Comparison of ENCODE assay signal across 8 cellular contexts in genomic region chr15:72236381-72237285, GRCh38. TPM values are rescaled to one million over a fixed set of nuclear protein-coding genes. Genes with fewer than 3 reads are reported as not detected.
DNase-seq lines count a peak whose midpoint lies in the region; ATAC-seq and TF ChIP-seq lines count a peak whose summit lies in the region.

No MANE protein-coding gene starts in this region.

- no peaks in the 10 kb centered on the region for H3K9me3 Mint-ChIP-seq in MCF 10A (ENCODE audit: unreplicated experiment)

- TF ChIP-seq CTCF in MCF 10A (IDR thresholded peaks at IDR 0.05; ENCODE audit: unreplicated experiment) (no peak), omental fat pad (IDR thresholded peaks at IDR 0.05) (no peak)

- BruUV-seq in MCF 10A (replicated peaks; lab: Mats Ljungman, UMichigan), result TSS peak; percentile 89

- DNase-seq in Daoy (ENCODE audit: low read depth) (peak; percentile 51), LHCN-M2 (ENCODE audit: low read depth) (peak; percentile 38), MCF 10A (ENCODE audit: unreplicated experiment) (no peak), omental fat pad (ENCODE audit: low spot score) (no peak), NK-92 (lab: John Stamatoyannopoulos, UW; ENCODE audit: unreplicated experiment) (no peak), iPS-NIHi7 (ENCODE audit: extremely low spot score) (no peak), COLO829 (ENCODE audit: low spot score) (no peak)

- ATAC-seq in omental fat pad (ENCODE audit: low FRiP score) (peak; percentile 5), GM18858 (IDR thresholded peaks at IDR 0.05; ENCODE audit: unreplicated experiment) (no peak)

- H3K27me3 Mint-ChIP-seq in MCF 10A (ENCODE audit: insufficient read depth, unreplicated experiment), result no peaks in the 10 kb centered on the region

- H3K4me3 Mint-ChIP-seq in MCF 10A (ENCODE audit: unreplicated experiment), result peak overlapping the region; percentile 61

- intact Hi-C loops in MCF 10A (cut with micrococcal nuclease), result loop anchor here (1.0 kb wide), 1 partner anchor 14 kb away; no protein-coding TSS in a partner anchor

- CTCF ChIA-PET in MCF 10A (lab: Yijun Ruan, JAX), result interaction anchor here (0.6 to 0.9 kb wide), 3 partner anchors 12 to 38 kb away, joined by 3 to 4 read pairs (median 4); no protein-coding TSS in a partner anchor

- H3K36me3 Mint-ChIP-seq in MCF 10A (ENCODE audit: insufficient read depth, unreplicated experiment), result peaks cover 4% of the 10 kb centered on the region

- H3K4me1 Mint-ChIP-seq in MCF 10A (ENCODE audit: insufficient read depth, unreplicated experiment), result peaks cover 25% of the 10 kb centered on the region

- POLR2A ChIA-PET in MCF 10A (lab: Yijun Ruan, JAX), result interaction anchor here (1.2 to 5.8 kb wide), 8 partner anchors 8 to 38 kb away, joined by 4 to 88 read pairs (median 7); partner anchors contain the start of gene PKM

- peak overlapping the region; percentile 89 for H3K27ac Mint-ChIP-seq in MCF 10A (ENCODE audit: low read depth, unreplicated experiment)

RNA-seq across cellular contexts. Expression of gene PKM, which starts 5.6 kb away (rescaled TPM):
- total RNA-seq in Daoy (2014; rRNA removed; shearing (Covaris generic)), result 1,722 and 1,777 TPM in 2 replicates
- total RNA-seq in LHCN-M2 (2014; rRNA removed) (3,615 and 3,840 TPM in 2 replicates), MCF 10A (2022) (612 and 828 TPM in 2 replicates), omental fat pad (100 to 1,000 TPM; 200 to 534 (median 205) TPM)
- 5,515 TPM for polyA plus RNA-seq in LHCN-M2 (2012)

RNA-seq across cellular contexts. Expression of gene PARP6, which starts 35.7 kb away (rescaled TPM):
- total RNA-seq in Daoy (2014; rRNA removed; shearing (Covaris generic)), result 14.3 and 20.6 TPM in 2 replicates
- total RNA-seq in LHCN-M2 (2014; rRNA removed) (27.8 and 32.5 TPM in 2 replicates), MCF 10A (2022) (117 TPM in 2 replicates), omental fat pad (10 to 100 TPM; 52.4 to 65.7 (median 59.4) TPM)
- 28.7 TPM for polyA plus RNA-seq in LHCN-M2 (2012)

RNA-seq across cellular contexts. Expression of gene GRAMD2A, which starts 39.0 kb away (rescaled TPM):
- total RNA-seq in Daoy (2014; rRNA removed; shearing (Covaris generic)), result 0.77 TPM in 1 of 2 replicates, not detected in the other
- 0.06 TPM in 1 of 2 replicates, not detected in the other for total RNA-seq in LHCN-M2 (2014; rRNA removed)
- not detected for polyA plus RNA-seq in LHCN-M2 (2012)
- total RNA-seq in MCF 10A (2022), result 0.42 and 0.93 TPM in 2 replicates
- total RNA-seq in omental fat pad, result under 1 TPM in 3 of 4 donors, not detected in 1; 0.19 to 0.46 (median 0.24) TPM

Comparison
In these comparisons a context has a peak if more than half of its experiments do, and no peak if none do; other contexts are left out.
1. DNase-seq: peak in Daoy (single experiment) and LHCN-M2 (single experiment); none in MCF 10A (single experiment), omental fat pad (single experiment), NK-92 (single experiment), iPS-NIHi7 (single experiment) and COLO829 (single experiment).